In genomic region chr10:47975409-47975808, GRCh38 we compare ENCODE assay signal across 3 cellular contexts. TPM values are rescaled to one million over a fixed set of nuclear protein-coding genes. Genes with fewer than 3 reads are reported as not detected.
"Had no signal": no experiment of that assay in that cellular context is flagged by ENCODE, and none has a peak within 500 bp of the region (broad histone marks: within the 10 kb centered on the region; RNA-seq: fewer than 3 reads in every experiment).

No MANE protein-coding gene starts in this region.

RNA-seq across cellular contexts. Expression of gene FAM25C, which starts 24.2 kb away (rescaled TPM):
- polyA plus RNA-seq: GM23248, GM23338, H1 had no signal

RNA-seq across cellular contexts. Expression of gene NPY4R2, which starts 56.9 kb away (rescaled TPM):
- polyA plus RNA-seq: GM23248, GM23338 had no signal
